ENCODE assay signal across 15 cellular contexts in genomic region chr19:10206226-10206873, GRCh38. TPM values are rescaled to one million over a fixed set of nuclear protein-coding genes. Genes with fewer than 3 reads are reported as not detected.
DNase-seq lines count a peak whose midpoint lies in the region; ATAC-seq, FAIRE-seq and TF ChIP-seq lines count a peak whose summit lies in the region.
"Had no signal": no experiment of that assay in that cellular context is flagged by ENCODE, and none has a peak within 500 bp of the region (broad histone marks: within the 10 kb centered on the region; RNA-seq: fewer than 3 reads in every experiment).

No MANE protein-coding gene starts in this region.

- POLR2A ChIA-PET in K562 (lab: Yijun Ruan, JAX) = interaction anchor here (0.5 to 1.1 kb wide), 6 partner anchors 8 to 91 kb away, joined by 3 to 6 read pairs (median 3); partner anchors contain the start of gene DNMT1

- no peak overlapping the region for H3K18ac ChIP-seq in mesendoderm (ENCODE audit: low read length)

- in situ Hi-C loops in K562 (cut with MboI) = no loop called here

- no peaks in the 10 kb centered on the region for H4K20me1 ChIP-seq in K562 (replicated peaks; ENCODE audit: control insufficient read depth, insufficient read depth, low read length)
- H4K20me1 ChIP-seq in MM.1S (ENCODE audit: insufficient read depth, low read length) = no peaks in the 10 kb centered on the region

- H3K9me2 ChIP-seq in MM.1S (replicated peaks; ENCODE audit: insufficient read depth, low read length) = no peaks in the 10 kb centered on the region

- no peak for FAIRE-seq in K562 (lab: Jason Lieb, UNC)

- WGBS in K562 (ENCODE audit: insufficient coverage, low coverage, missing lambda C conversion rate) = 50% methylated on average over 9 of the region's 10 CpGs
- 67 to 83% (median 80%) methylated on average over 9 to 10 of the region's 10 CpGs for WGBS in stomach, 5 donors
- WGBS in mesendoderm (ENCODE audit: extremely low coverage, insufficient coverage, low lambda C conversion rate) = no CpG with 5 or more reads among the region's 10 CpGs

- TF ChIP-seq POLR2A in K562 (conservative IDR thresholded peaks at IDR 0.05) = no peak
- no peak for TF ChIP-seq POLR2A in stomach (IDR thresholded peaks at IDR 0.05)

- peaks cover 10% of the 10 kb centered on the region for H3F3A ChIP-seq in MM.1S (ENCODE audit: insufficient read depth, low read length)

- H3K36me3 ChIP-seq in MG63 = no peaks in the 10 kb centered on the region
- no peaks in the 10 kb centered on the region for H3K36me3 ChIP-seq in K562 (ENCODE audit: control insufficient read depth, insufficient read depth, low read length)
- no peaks in the 10 kb centered on the region for H3K36me3 ChIP-seq in lower lobe of right lung
- H3K36me3 ChIP-seq in MM.1S (replicated peaks; ENCODE audit: insufficient read depth, low read length) = no peaks in the 10 kb centered on the region
- H3K36me3 ChIP-seq in stomach = no peaks in the 10 kb centered on the region
- no peaks in the 10 kb centered on the region for H3K36me3 ChIP-seq in mesendoderm (ENCODE audit: control insufficient read depth, insufficient read depth, low read length)

- no peak overlapping the region for H3K23ac ChIP-seq in mesendoderm (ENCODE audit: low read length)

- ATAC-seq in K562 (no peak; the same call in 2 of the 3 replicates), lower lobe of right lung (peak; percentile 90 to 93), GM19395 (IDR thresholded peaks at IDR 0.05; ENCODE audit: unreplicated experiment) (no peak)
- ATAC-seq: left colon had no signal

- no peak overlapping the region for H2BK5ac ChIP-seq in mesendoderm (ENCODE audit: low read length)

- H3K79me1 ChIP-seq in mesendoderm (ENCODE audit: low read length) = no peaks in the 10 kb centered on the region

- CTCF ChIA-PET in K562 (lab: Yijun Ruan, JAX; ENCODE audit: low intra/inter-chr PET ratio) = no interaction called here

- H3K9me1 ChIP-seq in K562 (ENCODE audit: control insufficient read depth, insufficient read depth, low read length) = no peaks in the 10 kb centered on the region

- H3K4me2 ChIP-seq in K562 (ENCODE audit: insufficient read depth, low read length) = no peak overlapping the region
- no peak overlapping the region for H3K4me2 ChIP-seq in MM.1S (ENCODE audit: low read depth, low read length)
- no peak overlapping the region for H3K4me2 ChIP-seq in mesendoderm (ENCODE audit: low read length)

- H3K4ac ChIP-seq in mesendoderm (ENCODE audit: low read depth, low read length) = no peak overlapping the region

- H3K27me3 ChIP-seq in MG63 (no peaks in the 10 kb centered on the region), K562 (ENCODE audit: control insufficient read depth in 2 of 2, insufficient read depth in 2 of 2, low read length in 2 of 2) (peaks cover 0 to 5% of the 10 kb centered on the region in 2 experiments; a peak in 2 of 5 replicates), lower lobe of right lung (ENCODE audit: low read depth) (no peaks in the 10 kb centered on the region), MM.1S (replicated peaks; ENCODE audit: insufficient read depth, low read length) (no peaks in the 10 kb centered on the region), stomach (no peaks in the 10 kb centered on the region), mesendoderm (ENCODE audit: insufficient read depth, low read length, poor library complexity) (no peaks in the 10 kb centered on the region)

- no peak overlapping the region for H2AK5ac ChIP-seq in mesendoderm (ENCODE audit: low read length)

- no peak overlapping the region for H2BK15ac ChIP-seq in mesendoderm (replicated peaks; ENCODE audit: low read depth)

- H2BK120ac ChIP-seq in mesendoderm (ENCODE audit: low read depth, low read length) = no peak overlapping the region

- H3K56ac ChIP-seq in mesendoderm (ENCODE audit: low read length) = no peak overlapping the region

- DNase-seq in DMS53 (lab: John Stamatoyannopoulos, UW) (peak; percentile 77), MG63 (peak; percentile 97), K562 (ENCODE audit: extremely low read depth in 1 of 4, low spot score in 3 of 4) (no peak), lower lobe of right lung (peak; percentile 72), MM.1S (no peak), stomach (no peak), mesendoderm (no peak)
- DNase-seq: activated CD4-positive, alpha-beta T cell treated with anti-CD3 and anti-CD28 coated beads, Interleukin-2, amount 50 U/mL, for 48 hours; C1 segment of cervical spinal cord; foreskin melanocyte; left colon; NCI-H187 treated with DMSO at 0.1 percent for 48 hours; occipital lobe had no signal

- H2AFZ ChIP-seq in K562 (ENCODE audit: low read depth, low read length) (no peak overlapping the region; the same call in 1 of the 2 replicates), MM.1S (ENCODE audit: low read length) (no peak overlapping the region)

- H4K5ac ChIP-seq in mesendoderm (ENCODE audit: low read length) = no peak overlapping the region

- TF ChIP-seq RAD21 in K562 (CRISPR knock-in tag; conservative IDR thresholded peaks at IDR 0.05 in 1 of 2, IDR thresholded peaks at IDR 0.05 in 1 of 2) = no peak

- TF ChIP-seq CTCF in K562 (IDR thresholded peaks at IDR 0.05 in 2 of 3, conservative IDR thresholded peaks at IDR 0.05 in 1 of 3; ENCODE audit: insufficient read depth in 2 of 3, low read depth in 1 of 3, low read length in 3 of 3) (no peak), lower lobe of right lung (IDR thresholded peaks at IDR 0.05) (no peak), MM.1S (IDR thresholded peaks at IDR 0.05; ENCODE audit: low read length) (no peak), stomach (IDR thresholded peaks at IDR 0.05) (no peak)

- BruUV-seq in K562 (replicated peaks; lab: Mats Ljungman, UMichigan) = no TSS peak

- H3K4me3 ChIP-seq in MG63 (no peak overlapping the region), K562 (no peak overlapping the region), lower lobe of right lung (no peak overlapping the region), MM.1S (ENCODE audit: low read length) (no peak overlapping the region), stomach (no peak overlapping the region), mesendoderm (ENCODE audit: low read length) (no peak overlapping the region)
- H3K4me3 ChIP-seq: coronary artery had no signal

- H4K8ac ChIP-seq in mesendoderm (ENCODE audit: low read depth, low read length) = no peak overlapping the region

- no peaks in the 10 kb centered on the region for H3K79me2 ChIP-seq in K562 (ENCODE audit: control insufficient read depth, insufficient read depth, low read length)
- H3K79me2 ChIP-seq in MM.1S (ENCODE audit: low read length) = no peaks in the 10 kb centered on the region
- H3K79me2 ChIP-seq in mesendoderm (ENCODE audit: control insufficient read depth, insufficient read depth, low read length) = no peaks in the 10 kb centered on the region

- TF ChIP-seq EP300 in K562 (IDR thresholded peaks at IDR 0.05; ENCODE audit: low read length) (no peak), stomach (IDR thresholded peaks at IDR 0.05) (no peak)

- H3K4me1 ChIP-seq in K562 (replicated peaks in 1 of 2; ENCODE audit: control insufficient read depth in 2 of 2, insufficient read depth in 2 of 2, low read length in 2 of 2) (no peaks in the 10 kb centered on the region), lower lobe of right lung (peaks cover 7% of the 10 kb centered on the region), MM.1S (ENCODE audit: low read length) (peaks cover 14% of the 10 kb centered on the region), stomach (no peaks in the 10 kb centered on the region), mesendoderm (ENCODE audit: control insufficient read depth, low read depth, low read length) (no peaks in the 10 kb centered on the region)

- H3K27ac ChIP-seq in K562 (ENCODE audit: extremely low read depth, low read depth, low read length) (no peak overlapping the region), lower lobe of right lung (peak overlapping the region; percentile 38), MM.1S (ENCODE audit: low read length) (no peak overlapping the region), stomach (no peak overlapping the region), mesendoderm (ENCODE audit: low read depth, low read length) (no peak overlapping the region)
- H3K27ac ChIP-seq: coronary artery had no signal

- no peak overlapping the region for H3K9ac ChIP-seq in K562 (ENCODE audit: insufficient read depth in 1 of 2, low read depth in 2 of 2, low read length in 2 of 2)
- H3K9ac ChIP-seq in MM.1S (ENCODE audit: low read length) = no peak overlapping the region
- no peak overlapping the region for H3K9ac ChIP-seq in mesendoderm (ENCODE audit: low read length)

- H3K9me3 ChIP-seq in MG63 (peaks cover 10% of the 10 kb centered on the region), K562 (replicated peaks; ENCODE audit: control insufficient read depth, insufficient read depth, low read depth, low read length) (peaks cover 5% of the 10 kb centered on the region), lower lobe of right lung (no peaks in the 10 kb centered on the region), MM.1S (replicated peaks; ENCODE audit: insufficient read depth, low read length) (no peaks in the 10 kb centered on the region), stomach (peaks cover 0 to 6% (median 3%) of the 10 kb centered on the region in 4 donors)

- intact Hi-C loops in K562 (cut with micrococcal nuclease) (no loop called here), lower lobe of right lung (cut with DNase I) (no loop called here), stomach (cut with DNase I; ENCODE audit: low total_unique reads) (no loop called here)

RNA-seq across cellular contexts. Expression of gene DNMT1, which starts 11.6 kb away (rescaled TPM):
- total RNA-seq in MG63 (2014; rRNA removed; shearing (Covaris generic); ENCODE audit: low replicate concordance) = 73.4 and 138 TPM in 2 replicates
- 743 and 899 TPM in 2 replicates for total RNA-seq in K562 (2011; cell fraction: chromatin; rRNA removed; ENCODE audit: low replicate concordance)
- 373 and 377 TPM in 2 replicates for total RNA-seq in K562 (2011; cell fraction: nucleolus; rRNA removed)
- total RNA-seq in K562 (2011; cell fraction: nucleoplasm; rRNA removed) = 405 and 438 TPM in 2 replicates
- total RNA-seq in K562 (2014; rRNA removed) (121 and 133 TPM in 2 replicates), K562 (2014; rRNA removed; fragmentation: Illumina TruSeq; extraction: Trizol) (104 and 131 TPM in 2 replicates), K562 (2015; rRNA removed; fragmentation: Illumina TruSeq; extraction: Trizol) (80.1 and 84.8 TPM in 2 replicates), K562 (2021) (261 and 271 TPM in 2 replicates), lower lobe of right lung (65.5 TPM), stomach (10 to 100 TPM; 32.1 to 92.0 (median 58.9) TPM)
- polyA plus RNA-seq in K562 (2011; rRNA removed) (88.6 and 150 TPM in 2 replicates), K562 (2014; fragmentation: Illumina TruSeq; extraction: Trizol) (163 and 181 TPM in 2 replicates), K562 (2014; fragmentation: Nextera tagmentation; extraction: Ambion mirVana) (100 to 1,000 TPM in 1 of 2 experiments, 10 to 100 TPM in 1; 95.0 to 159 TPM), K562 (2014; rRNA removed) (111 and 126 TPM in 2 replicates), stomach (10 to 100 TPM; 16.6 to 29.3 (median 23.2) TPM)
- 48.0 and 61.3 TPM in 2 replicates for polyA plus RNA-seq in K562 (2011; cell fraction: cytosol; rRNA removed)
- polyA plus RNA-seq in K562 (2011; cell fraction: nucleus; rRNA removed) = 345 and 363 TPM in 2 replicates
- polyA plus RNA-seq in K562 (2012) = 147 and 255 TPM in 2 replicates
- polyA minus RNA-seq in K562 (2011; rRNA and poly(A)+ RNA removed) = 116 and 118 TPM in 2 replicates
- polyA minus RNA-seq in K562 (2011; cell fraction: cytosol; rRNA and poly(A)+ RNA removed) = 97.3 and 133 TPM in 2 replicates
- 89.7 and 106 TPM in 2 replicates for polyA minus RNA-seq in K562 (2011; cell fraction: nucleus; rRNA and poly(A)+ RNA removed)
- 157 TPM for polyA plus RNA-seq in mesendoderm (2013, experiment 1 of 2)
- 163 TPM for polyA plus RNA-seq in mesendoderm (2013, experiment 2 of 2)

RNA-seq across cellular contexts. Expression of gene S1PR2, which starts 24.8 kb away (rescaled TPM):
- 14.0 and 14.6 TPM in 2 replicates for total RNA-seq in MG63 (2014; rRNA removed; shearing (Covaris generic); ENCODE audit: low replicate concordance)
- total RNA-seq in K562 (2011; cell fraction: chromatin; rRNA removed; ENCODE audit: low replicate concordance) = 6.5 and 16.7 TPM in 2 replicates
- total RNA-seq in K562 (2011; cell fraction: nucleolus; rRNA removed) = 14.1 and 14.8 TPM in 2 replicates
- 9.9 and 11.3 TPM in 2 replicates for total RNA-seq in K562 (2011; cell fraction: nucleoplasm; rRNA removed)
- total RNA-seq in K562 (2014; rRNA removed) = 2.0 and 2.5 TPM in 2 replicates
- total RNA-seq in K562 (2014; rRNA removed; fragmentation: Illumina TruSeq; extraction: Trizol) = 1.3 and 1.5 TPM in 2 replicates
- 1.9 and 2.0 TPM in 2 replicates for total RNA-seq in K562 (2015; rRNA removed; fragmentation: Illumina TruSeq; extraction: Trizol)
- total RNA-seq in K562 (2021) = 3.8 and 3.9 TPM in 2 replicates
- polyA plus RNA-seq in K562 (2011; rRNA removed) = 1.5 and 2.1 TPM in 2 replicates
- polyA plus RNA-seq in K562 (2011; cell fraction: cytosol; rRNA removed) = 2.7 and 4.7 TPM in 2 replicates
- polyA plus RNA-seq in K562 (2011; cell fraction: nucleus; rRNA removed) = 2.1 and 2.9 TPM in 2 replicates
- polyA plus RNA-seq in K562 (2012) = 1.1 and 1.2 TPM in 2 replicates
- polyA plus RNA-seq in K562 (2014; fragmentation: Illumina TruSeq; extraction: Trizol) = 1.6 TPM in 2 replicates
- 1 to 10 TPM; 1.9 to 2.2 TPM for polyA plus RNA-seq in K562 (2014; fragmentation: Nextera tagmentation; extraction: Ambion mirVana)
- 1.9 and 2.0 TPM in 2 replicates for polyA plus RNA-seq in K562 (2014; rRNA removed)
- polyA minus RNA-seq in K562 (2011; rRNA and poly(A)+ RNA removed) = 2.5 and 3.3 TPM in 2 replicates
- 3.3 and 3.4 TPM in 2 replicates for polyA minus RNA-seq in K562 (2011; cell fraction: cytosol; rRNA and poly(A)+ RNA removed)
- 1.6 and 2.2 TPM in 2 replicates for polyA minus RNA-seq in K562 (2011; cell fraction: nucleus; rRNA and poly(A)+ RNA removed)
- 15.4 TPM for total RNA-seq in lower lobe of right lung
- 10 to 100 TPM in 1 of 5 donors, 1 to 10 TPM in 1, under 1 TPM in 2, not detected in 1; 0.29 to 11.7 (median 5.1) TPM for total RNA-seq in stomach
- polyA plus RNA-seq in stomach = 1 to 10 TPM; 2.4 to 2.9 (median 2.7) TPM
- 7.3 TPM for polyA plus RNA-seq in mesendoderm (2013, experiment 1 of 2)
- 7.0 TPM for polyA plus RNA-seq in mesendoderm (2013, experiment 2 of 2)

RNA-seq across cellular contexts. Expression of gene MRPL4, which starts 45.7 kb away (rescaled TPM):
- 188 and 218 TPM in 2 replicates for total RNA-seq in MG63 (2014; rRNA removed; shearing (Covaris generic); ENCODE audit: low replicate concordance)
- 75.4 and 154 TPM in 2 replicates for total RNA-seq in K562 (2011; cell fraction: chromatin; rRNA removed; ENCODE audit: low replicate concordance)
- 118 and 119 TPM in 2 replicates for total RNA-seq in K562 (2011; cell fraction: nucleolus; rRNA removed)
- 109 and 125 TPM in 2 replicates for total RNA-seq in K562 (2011; cell fraction: nucleoplasm; rRNA removed)
- total RNA-seq in K562 (2014; rRNA removed) = 239 and 297 TPM in 2 replicates
- total RNA-seq in K562 (2014; rRNA removed; fragmentation: Illumina TruSeq; extraction: Trizol) = 12.3 and 20.8 TPM in 2 replicates
- 64.9 and 69.9 TPM in 2 replicates for total RNA-seq in K562 (2015; rRNA removed; fragmentation: Illumina TruSeq; extraction: Trizol)
- total RNA-seq in K562 (2021) = 198 and 204 TPM in 2 replicates
- polyA plus RNA-seq in K562 (2011; rRNA removed) = 44.2 and 64.0 TPM in 2 replicates
- 115 and 258 TPM in 2 replicates for polyA plus RNA-seq in K562 (2011; cell fraction: cytosol; rRNA removed)
- polyA plus RNA-seq in K562 (2011; cell fraction: nucleus; rRNA removed) = 132 and 192 TPM in 2 replicates
- polyA plus RNA-seq in K562 (2012) = 125 and 156 TPM in 2 replicates
- 71.2 and 153 TPM in 2 replicates for polyA plus RNA-seq in K562 (2014; fragmentation: Illumina TruSeq; extraction: Trizol)
- 1 to 10 TPM; 1.4 to 5.0 TPM for polyA plus RNA-seq in K562 (2014; fragmentation: Nextera tagmentation; extraction: Ambion mirVana)
- polyA plus RNA-seq in K562 (2014; rRNA removed) = 178 and 184 TPM in 2 replicates
- polyA minus RNA-seq in K562 (2011; rRNA and poly(A)+ RNA removed) = 17.9 and 18.5 TPM in 2 replicates
- 40.0 and 52.5 TPM in 2 replicates for polyA minus RNA-seq in K562 (2011; cell fraction: cytosol; rRNA and poly(A)+ RNA removed)
- 25.0 and 33.0 TPM in 2 replicates for polyA minus RNA-seq in K562 (2011; cell fraction: nucleus; rRNA and poly(A)+ RNA removed)
- 40.3 TPM for total RNA-seq in lower lobe of right lung
- 100 to 1,000 TPM in 1 of 5 donors, 10 to 100 TPM in 4; 16.1 to 314 (median 58.4) TPM for total RNA-seq in stomach
- 10 to 100 TPM; 48.7 to 53.1 (median 51.8) TPM for polyA plus RNA-seq in stomach
- 69.8 TPM for polyA plus RNA-seq in mesendoderm (2013, experiment 1 of 2)
- polyA plus RNA-seq in mesendoderm (2013, experiment 2 of 2) = 66.0 TPM

Comparison
In these comparisons a context has a peak if more than half of its experiments do, and no peak if none do; other contexts are left out.
1. DNase-seq: peak in DMS53 (single experiment), MG63 (single experiment) and lower lobe of right lung (single experiment); none in K562 (0 of 4), MM.1S (single experiment), stomach (single experiment) and mesendoderm (single experiment).
2. ATAC-seq: peak in lower lobe of right lung (2 of 2); none in K562 (single experiment) and GM19395 (single experiment).